Comparison of ENCODE assay signal across 1 cellular context in the genomic region with DNA sequence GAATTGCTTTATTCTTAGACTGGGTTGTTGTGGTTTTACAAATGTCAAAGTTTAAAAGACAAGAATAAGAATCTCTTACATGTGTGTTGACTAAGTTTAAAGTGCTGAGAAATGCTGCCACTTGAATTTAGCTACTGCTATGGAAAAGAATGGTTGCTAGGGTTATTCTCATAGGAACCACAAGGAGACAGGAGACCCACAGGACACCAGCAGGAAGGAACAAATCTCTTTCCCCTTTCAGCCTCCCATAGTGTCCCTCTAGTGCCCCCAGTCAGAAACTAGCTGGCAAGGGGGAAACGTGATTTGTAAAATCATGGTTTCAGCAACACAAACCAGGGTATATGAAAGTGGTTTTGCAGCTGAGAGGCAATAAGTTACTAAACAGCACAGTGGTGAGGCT.
TF ChIP-seq lines count a peak whose summit lies in the region.

No MANE protein-coding gene starts in this region.

TF ChIP-seq in WTC11, 78 proteins besides CTCF, POLR2A, EP300 and RAD21 (continued from another document):
- TF ChIP-seq, protein P1, sequence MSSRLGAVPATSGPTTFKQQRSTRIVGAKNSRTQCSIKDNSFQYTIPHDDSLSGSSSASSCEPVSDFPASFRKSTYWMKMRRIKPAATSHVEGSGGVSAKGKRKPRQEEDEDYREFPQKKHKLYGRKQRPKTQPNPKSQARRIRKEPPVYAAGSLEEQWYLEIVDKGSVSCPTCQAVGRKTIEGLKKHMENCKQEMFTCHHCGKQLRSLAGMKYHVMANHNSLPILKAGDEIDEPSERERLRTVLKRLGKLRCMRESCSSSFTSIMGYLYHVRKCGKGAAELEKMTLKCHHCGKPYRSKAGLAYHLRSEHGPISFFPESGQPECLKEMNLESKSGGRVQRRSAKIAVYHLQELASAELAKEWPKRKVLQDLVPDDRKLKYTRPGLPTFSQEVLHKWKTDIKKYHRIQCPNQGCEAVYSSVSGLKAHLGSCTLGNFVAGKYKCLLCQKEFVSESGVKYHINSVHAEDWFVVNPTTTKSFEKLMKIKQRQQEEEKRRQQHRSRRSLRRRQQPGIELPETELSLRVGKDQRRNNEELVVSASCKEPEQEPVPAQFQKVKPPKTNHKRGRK (CRISPR knock-in tag; IDR thresholded peaks at IDR 0.05; ENCODE audit: borderline replicate concordance): no peak
- TF ChIP-seq, protein P2, sequence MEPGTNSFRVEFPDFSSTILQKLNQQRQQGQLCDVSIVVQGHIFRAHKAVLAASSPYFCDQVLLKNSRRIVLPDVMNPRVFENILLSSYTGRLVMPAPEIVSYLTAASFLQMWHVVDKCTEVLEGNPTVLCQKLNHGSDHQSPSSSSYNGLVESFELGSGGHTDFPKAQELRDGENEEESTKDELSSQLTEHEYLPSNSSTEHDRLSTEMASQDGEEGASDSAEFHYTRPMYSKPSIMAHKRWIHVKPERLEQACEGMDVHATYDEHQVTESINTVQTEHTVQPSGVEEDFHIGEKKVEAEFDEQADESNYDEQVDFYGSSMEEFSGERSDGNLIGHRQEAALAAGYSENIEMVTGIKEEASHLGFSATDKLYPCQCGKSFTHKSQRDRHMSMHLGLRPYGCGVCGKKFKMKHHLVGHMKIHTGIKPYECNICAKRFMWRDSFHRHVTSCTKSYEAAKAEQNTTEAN (CRISPR knock-in tag; IDR thresholded peaks at IDR 0.05): no peak
- TF ChIP-seq ZNF423 (CRISPR knock-in tag; IDR thresholded peaks at IDR 0.05) (no peak), ESRRA (CRISPR knock-in tag; IDR thresholded peaks at IDR 0.05; ENCODE audit: borderline replicate concordance) (no peak)
TF ChIP-seq in WTC11: peak in this region for 0.
